In genomic region chr14:64934338-64934939, GRCh38 we compare ENCODE assay signal across 2 cellular contexts.
A peak's percentile ranks its signal among the peaks of the same experiment; 100 is the strongest.
TF ChIP-seq lines count a peak whose summit lies in the region.

No MANE protein-coding gene starts in this region.

TF ChIP-seq in SK-N-SH, 30 proteins besides CTCF, POLR2A, EP300 and RAD21:
- TF ChIP-seq MAX (IDR thresholded peaks at IDR 0.05; ENCODE audit: low read depth) = no peak
- TF ChIP-seq FOSL2 (IDR thresholded peaks at IDR 0.05; ENCODE audit: borderline replicate concordance, low read depth) = no peak
- TF ChIP-seq USF2 (IDR thresholded peaks at IDR 0.05; ENCODE audit: borderline replicate concordance, low read depth, low read length) = no peak
- peak; percentile 28; the same call in 1 of the 2 replicates for TF ChIP-seq PBX3 (IDR thresholded peaks at IDR 0.05)

TF ChIP-seq in SK-N-SH treated with all-trans-retinoic acid at 6 μM for 48 hours, 23 proteins besides CTCF, POLR2A, EP300 and RAD21:
- no peak for TF ChIP-seq PATZ1 (CRISPR knock-in tag; IDR thresholded peaks at IDR 0.05; ENCODE audit: borderline replicate concordance)
- TF ChIP-seq TCF4 (CRISPR knock-in tag; IDR thresholded peaks at IDR 0.05; ENCODE audit: borderline replicate concordance) = no peak
- TF ChIP-seq TSHZ2 (CRISPR knock-in tag; IDR thresholded peaks at IDR 0.05) = no peak
- no peak for TF ChIP-seq BACH2 (CRISPR knock-in tag; IDR thresholded peaks at IDR 0.05; ENCODE audit: borderline replicate concordance)
- no peak for TF ChIP-seq OSR1 (CRISPR knock-in tag; IDR thresholded peaks at IDR 0.05)
- no peak for TF ChIP-seq CSRNP3 (CRISPR knock-in tag; IDR thresholded peaks at IDR 0.05)
- TF ChIP-seq CREB5 (CRISPR knock-in tag; IDR thresholded peaks at IDR 0.05; ENCODE audit: low read depth) = no peak
- TF ChIP-seq GLIS3 (CRISPR knock-in tag; IDR thresholded peaks at IDR 0.05) = no peak
- no peak for TF ChIP-seq ARNTL (CRISPR knock-in tag; IDR thresholded peaks at IDR 0.05; ENCODE audit: borderline replicate concordance, low read depth)
